8 cellular contexts compared by ENCODE assay signal in genomic region chr17:7315570-7316243, GRCh38. TPM values are rescaled to one million over a fixed set of nuclear protein-coding genes. Genes with fewer than 3 reads are reported as not detected.
A peak's percentile ranks its signal among the peaks of the same experiment; 100 is the strongest.
DNase-seq lines count a peak whose midpoint lies in the region; ATAC-seq and TF ChIP-seq lines count a peak whose summit lies in the region.

No MANE protein-coding gene starts in this region.

- DNase-seq in H7 (no peak), T-cell (no peak), sigmoid colon (peak; percentile 73), Kasumi-1 (lab: John Stamatoyannopoulos, UW) (no peak), NCI-H510A (lab: John Stamatoyannopoulos, UW) (no peak)

- H3K4me1 Mint-ChIP-seq in T-cell: peaks cover 46 to 51% (median 51%) of the 10 kb centered on the region in 3 donors

- TF ChIP-seq POLR2A in gastroesophageal sphincter (IDR thresholded peaks at IDR 0.05) (no peak), sigmoid colon (IDR thresholded peaks at IDR 0.05) (no peak)

- no peak for TF ChIP-seq CTCF in gastroesophageal sphincter (IDR thresholded peaks at IDR 0.05)
- TF ChIP-seq CTCF in sigmoid colon (IDR thresholded peaks at IDR 0.05): no peak

- H3K9me3 Mint-ChIP-seq in T-cell: no peaks in the 10 kb centered on the region

- H3K36me3 ChIP-seq in H7 (replicated peaks; ENCODE audit: control insufficient read depth, insufficient read depth, low read length) (peaks cover 41% of the 10 kb centered on the region), gastroesophageal sphincter (peaks cover 3 to 86% of the 10 kb centered on the region in 2 donors), sigmoid colon (peaks cover 49 to 77% (median 64%) of the 10 kb centered on the region in 4 donors)

- H3K4me3 Mint-ChIP-seq in T-cell: peak overlapping the region; percentile 80 to 93 (median 80)

- POLR2A ChIA-PET in T-cell (lab: Charles Lee): interaction anchor here in 1 of 2 donors (0.6 kb wide), 2 partner anchors 88 to 111 kb away, joined by 3 to 4 read pairs; partner anchors contain the start of gene TMEM256

- CTCF ChIA-PET in T-cell (lab: Charles Lee): interaction anchor here in 1 of 2 donors (0.6 to 1.9 kb wide), 2 partner anchors 14 to 72 kb away, joined by 3 to 8 read pairs; partner anchors contain the start of gene NEURL4

- peak overlapping the region; percentile 91 to 93 for H3K27ac Mint-ChIP-seq in T-cell

- H3K27me3 ChIP-seq in H7 (ENCODE audit: control insufficient read depth, insufficient read depth, low read length) (no peaks in the 10 kb centered on the region), gastroesophageal sphincter (no peaks in the 10 kb centered on the region), sigmoid colon (no peaks in the 10 kb centered on the region)

- TF ChIP-seq EP300 in gastroesophageal sphincter (IDR thresholded peaks at IDR 0.05) (no peak), sigmoid colon (IDR thresholded peaks at IDR 0.05) (no peak)

- 0 to 67% methylated on average over 3 to 7 of the region's 30 CpGs for WGBS in gastroesophageal sphincter (ENCODE audit: low coverage in 1 of 2), 2 donors
- 26 to 40% methylated on average over 30 of the region's 30 CpGs for WGBS in sigmoid colon, 2 donors

- peaks cover 0 to 50% (median 24%) of the 10 kb centered on the region in 3 donors for H3K4me1 ChIP-seq in gastroesophageal sphincter
- H3K4me1 ChIP-seq in sigmoid colon: peaks cover 0 to 37% (median 30%) of the 10 kb centered on the region in 4 donors

- intact Hi-C loops in sigmoid colon (cut with DNase I): loop anchor here (1.0 to 10.0 kb wide), 2 partner anchors 14 to 819 kb away; partner anchors contain the start of gene NEURL4

- H3K4me3 ChIP-seq in H7 (ENCODE audit: insufficient read depth, low read depth, low read length) (peak overlapping the region; percentile 73), gastroesophageal sphincter (peak overlapping the region; percentile 85 to 96), sigmoid colon (peak overlapping the region; percentile 80 to 89 (median 86))

- peak overlapping the region; percentile 77 to 98 (median 96) for H3K27ac ChIP-seq in gastroesophageal sphincter
- peak overlapping the region; percentile 94 to 99 (median 96) for H3K27ac ChIP-seq in sigmoid colon

- ATAC-seq in T-cell (replicated peaks in 1 of 4): peak in 1 of 4 experiments; percentile 35
- ATAC-seq in gastroesophageal sphincter: no peak
- ATAC-seq in HG02588 (IDR thresholded peaks at IDR 0.05; ENCODE audit: unreplicated experiment): no peak
- ATAC-seq in GM18511 (IDR thresholded peaks at IDR 0.05; ENCODE audit: unreplicated experiment): no peak

- H3K36me3 Mint-ChIP-seq in T-cell: peaks cover 38% of the 10 kb centered on the region

- H3K9me3 ChIP-seq in gastroesophageal sphincter (no peaks in the 10 kb centered on the region), sigmoid colon (no peaks in the 10 kb centered on the region)

- H3K27me3 Mint-ChIP-seq in T-cell: no peaks in the 10 kb centered on the region

RNA-seq across cellular contexts. Expression of gene GPS2, which starts 0.5 kb away (rescaled TPM):
- 52.8 and 60.2 TPM in 2 replicates for total RNA-seq in H7 (2014; rRNA removed; shearing (Covaris generic))
- total RNA-seq in T-cell (100 to 1,000 TPM; 114 to 129 (median 125) TPM), gastroesophageal sphincter (100 to 1,000 TPM in 1 of 4 donors, 10 to 100 TPM in 3; 66.9 to 104 (median 82.5) TPM), sigmoid colon (100 to 1,000 TPM in 1 of 4 donors, 10 to 100 TPM in 3; 82.3 to 114 (median 85.4) TPM)
- polyA plus RNA-seq in sigmoid colon: 100 to 1,000 TPM in 1 of 3 donors, 10 to 100 TPM in 2; 67.9 to 113 (median 77.2) TPM

RNA-seq across cellular contexts. Expression of gene EIF5A, which starts 8.3 kb away (rescaled TPM):
- 865 and 1,116 TPM in 2 replicates for total RNA-seq in H7 (2014; rRNA removed; shearing (Covaris generic))
- total RNA-seq in T-cell (100 to 1,000 TPM; 286 to 481 (median 306) TPM), gastroesophageal sphincter (100 to 1,000 TPM; 145 to 233 (median 183) TPM), sigmoid colon (100 to 1,000 TPM; 104 to 156 (median 125) TPM)
- polyA plus RNA-seq in sigmoid colon: 100 to 1,000 TPM; 315 to 603 (median 403) TPM

RNA-seq across cellular contexts. Expression of gene NEURL4, which starts 13.4 kb away (rescaled TPM):
- 33.5 and 34.1 TPM in 2 replicates for total RNA-seq in H7 (2014; rRNA removed; shearing (Covaris generic))
- total RNA-seq in T-cell (10 to 100 TPM; 49.5 to 90.2 (median 80.0) TPM), gastroesophageal sphincter (10 to 100 TPM; 12.0 to 30.4 (median 14.9) TPM), sigmoid colon (10 to 100 TPM; 14.3 to 29.6 (median 17.6) TPM)
- polyA plus RNA-seq in sigmoid colon: 10 to 100 TPM in 1 of 3 donors, 1 to 10 TPM in 2; 6.0 to 31.6 (median 6.0) TPM

RNA-seq across cellular contexts. Expression of gene ACAP1, which starts 20.6 kb away (rescaled TPM):
- 17.8 and 34.5 TPM in 2 replicates for total RNA-seq in H7 (2014; rRNA removed; shearing (Covaris generic))
- total RNA-seq in T-cell (100 to 1,000 TPM; 531 to 781 (median 649) TPM), gastroesophageal sphincter (1 to 10 TPM; 2.0 to 4.6 (median 3.5) TPM), sigmoid colon (1 to 10 TPM; 1.1 to 3.9 (median 2.9) TPM)
- 10 to 100 TPM in 1 of 3 donors, 1 to 10 TPM in 2; 1.2 to 55.8 (median 1.4) TPM for polyA plus RNA-seq in sigmoid colon

RNA-seq across cellular contexts. Expression of gene YBX2, which starts 21.3 kb away (rescaled TPM):
- 12.2 and 21.8 TPM in 2 replicates for total RNA-seq in H7 (2014; rRNA removed; shearing (Covaris generic))
- under 1 TPM in 4 of 5 donors, not detected in 1; 0.20 to 0.57 (median 0.45) TPM for total RNA-seq in T-cell
- 1 to 10 TPM; 3.3 to 6.5 (median 5.3) TPM for total RNA-seq in gastroesophageal sphincter
- 1 to 10 TPM in 3 of 4 donors, under 1 TPM in 1; 0.28 to 2.5 (median 1.5) TPM for total RNA-seq in sigmoid colon
- 10 to 100 TPM in 2 of 3 donors, 1 to 10 TPM in 1; 4.8 to 37.6 (median 20.1) TPM for polyA plus RNA-seq in sigmoid colon
